ENCODE assay signal across 14 cellular contexts in genomic region chr3:44418549-44418948, GRCh38. TPM values are rescaled to one million over a fixed set of nuclear protein-coding genes. Genes with fewer than 3 reads are reported as not detected.
DNase-seq lines count a peak whose midpoint lies in the region; ATAC-seq and TF ChIP-seq lines count a peak whose summit lies in the region.
"Had no signal": no experiment of that assay in that cellular context is flagged by ENCODE, and none has a peak within 500 bp of the region (broad histone marks: within the 10 kb centered on the region; RNA-seq: fewer than 3 reads in every experiment).

No MANE protein-coding gene starts in this region.

- CTCF ChIA-PET in MCF 10A (lab: Yijun Ruan, JAX) = interaction anchor here (0.6 to 0.7 kb wide), 2 partner anchors 71 to 1106 kb away, joined by 3 read pairs; no protein-coding TSS in a partner anchor
- CTCF ChIA-PET in WTC11 (lab: Charles Lee) = interaction anchor here (0.6 to 1.3 kb wide), 4 partner anchors 9 to 1880 kb away, joined by 3 to 6 read pairs (median 4); no protein-coding TSS in a partner anchor

- TF ChIP-seq CTCF in MCF 10A (IDR thresholded peaks at IDR 0.05; ENCODE audit: unreplicated experiment) (peak; percentile 21), breast epithelium (IDR thresholded peaks at IDR 0.05) (no peak), WTC11 (IDR thresholded peaks at IDR 0.05) (peak; percentile 47), glutamatergic neuron (IDR thresholded peaks at IDR 0.05; ENCODE audit: partially characterized antibody, unreplicated experiment) (peak; percentile 43)

- H3K4me3 ChIP-seq in breast epithelium = no peak overlapping the region
- H3K4me3 ChIP-seq: adrenal gland, skin epidermis, tibial nerve had no signal

- peak; percentile 81 for ATAC-seq in WTC11
- ATAC-seq in HG03135 (IDR thresholded peaks at IDR 0.05; ENCODE audit: unreplicated experiment) = no peak
- ATAC-seq: Right ventricle myocardium inferior had no signal

- BruUV-seq in MCF 10A (replicated peaks; lab: Mats Ljungman, UMichigan) = no TSS peak

- H3K36me3 ChIP-seq in breast epithelium = no peaks in the 10 kb centered on the region
- H3K36me3 ChIP-seq: adrenal gland had no signal

- H3K9me3 ChIP-seq in breast epithelium = no peaks in the 10 kb centered on the region
- H3K9me3 ChIP-seq: adrenal gland, tibial nerve had no signal

- POLR2A ChIA-PET in MCF 10A (lab: Yijun Ruan, JAX) = no interaction called here
- POLR2A ChIA-PET in WTC11 (lab: Charles Lee) = no interaction called here

- H3K9me3 Mint-ChIP-seq in MCF 10A (ENCODE audit: unreplicated experiment) (no peaks in the 10 kb centered on the region), WTC11 (peaks cover 11% of the 10 kb centered on the region), glutamatergic neuron (ENCODE audit: unreplicated experiment) (peaks cover 3% of the 10 kb centered on the region)

- intact Hi-C loops in MCF 10A (cut with micrococcal nuclease) = no loop called here
- intact Hi-C loops in breast epithelium (cut with DNase I; ENCODE audit: low total_unique reads) = no loop called here

- no peaks in the 10 kb centered on the region for H3K4me1 ChIP-seq in breast epithelium
- H3K4me1 ChIP-seq: adrenal gland, tibial nerve had no signal

- H3K27me3 ChIP-seq in breast epithelium = no peaks in the 10 kb centered on the region
- H3K27me3 ChIP-seq: adrenal gland, tibial nerve had no signal

- no peak overlapping the region for H3K27ac ChIP-seq in breast epithelium
- H3K27ac ChIP-seq: adrenal gland, skin epidermis, tibial nerve had no signal

- H3K36me3 Mint-ChIP-seq in MCF 10A (ENCODE audit: insufficient read depth, unreplicated experiment) (no peaks in the 10 kb centered on the region), WTC11 (no peaks in the 10 kb centered on the region), glutamatergic neuron (ENCODE audit: unreplicated experiment) (peaks cover 11% of the 10 kb centered on the region)

- DNase-seq in MCF 10A (ENCODE audit: unreplicated experiment) = no peak
- no peak for DNase-seq in breast epithelium (ENCODE audit: low spot score in 2 of 2)
- DNase-seq in WTC11 (ENCODE audit: low spot score) = peak; percentile 71
- DNase-seq in glutamatergic neuron = no peak
- DNase-seq in stimulated activated naive CD4-positive, alpha-beta T cell (lab: John Stamatoyannopoulos, UW) = no peak
- DNase-seq in activated CD4-positive, alpha-beta T cell treated with anti-CD3 and anti-CD28 coated beads for 1 hour = no peak
- no peak for DNase-seq in UCSD-AML1 (lab: John Stamatoyannopoulos, UW; ENCODE audit: unreplicated experiment)
- DNase-seq: activated T-cell treated with anti-CD3 and anti-CD28 coated beads for 4 hours, NCI-H510A had no signal

- H3K27ac Mint-ChIP-seq in MCF 10A (ENCODE audit: low read depth, unreplicated experiment) (no peak overlapping the region), WTC11 (no peak overlapping the region), glutamatergic neuron (ENCODE audit: unreplicated experiment) (no peak overlapping the region)

- TF ChIP-seq POLR2A in breast epithelium (IDR thresholded peaks at IDR 0.05) = no peak

- H3K4me1 Mint-ChIP-seq in MCF 10A (ENCODE audit: insufficient read depth, unreplicated experiment) = no peaks in the 10 kb centered on the region
- H3K4me1 Mint-ChIP-seq in WTC11 = peaks cover 6% of the 10 kb centered on the region
- no peaks in the 10 kb centered on the region for H3K4me1 Mint-ChIP-seq in glutamatergic neuron (ENCODE audit: low read depth, unreplicated experiment)

- no peak overlapping the region for H3K4me3 Mint-ChIP-seq in MCF 10A (ENCODE audit: unreplicated experiment)
- H3K4me3 Mint-ChIP-seq in WTC11 = no peak overlapping the region
- peak overlapping the region; percentile 34 for H3K4me3 Mint-ChIP-seq in glutamatergic neuron (ENCODE audit: unreplicated experiment)

- no peaks in the 10 kb centered on the region for H3K27me3 Mint-ChIP-seq in MCF 10A (ENCODE audit: insufficient read depth, unreplicated experiment)
- H3K27me3 Mint-ChIP-seq in WTC11 (ENCODE audit: low read depth) = no peaks in the 10 kb centered on the region; the same call in 1 of the 2 replicates
- peaks cover 11% of the 10 kb centered on the region for H3K27me3 Mint-ChIP-seq in glutamatergic neuron (ENCODE audit: unreplicated experiment)

TF ChIP-seq in WTC11, 78 proteins besides CTCF, POLR2A, EP300 and RAD21:
- TF ChIP-seq CREM (CRISPR knock-in tag; IDR thresholded peaks at IDR 0.05) = no peak
- no peak for TF ChIP-seq SMAD4 (CRISPR knock-in tag; IDR thresholded peaks at IDR 0.05)
- no peak for TF ChIP-seq NR3C1 (CRISPR knock-in tag; conservative IDR thresholded peaks at IDR 0.05; ENCODE audit: low read depth)
- TF ChIP-seq GTF2I (CRISPR knock-in tag; conservative IDR thresholded peaks at IDR 0.05) = no peak
- no peak for TF ChIP-seq ZNF423 (CRISPR knock-in tag; IDR thresholded peaks at IDR 0.05)
- no peak for TF ChIP-seq ZSCAN18 (CRISPR knock-in tag; IDR thresholded peaks at IDR 0.05)
- TF ChIP-seq ZNF396 (CRISPR knock-in tag; IDR thresholded peaks at IDR 0.05; ENCODE audit: borderline replicate concordance) = no peak
- no peak for TF ChIP-seq RORB (CRISPR knock-in tag; IDR thresholded peaks at IDR 0.05)
- no peak for TF ChIP-seq ZNF512 (CRISPR knock-in tag; IDR thresholded peaks at IDR 0.05; ENCODE audit: borderline replicate concordance)
- TF ChIP-seq OVOL2 (CRISPR knock-in tag; IDR thresholded peaks at IDR 0.05; ENCODE audit: borderline replicate concordance) = no peak
- TF ChIP-seq AR (CRISPR knock-in tag; IDR thresholded peaks at IDR 0.05) = no peak

RNA-seq across cellular contexts. Expression of gene ZNF445, which starts 58.9 kb away (rescaled TPM):
- total RNA-seq in MCF 10A (2022) = 10.1 and 11.0 TPM in 2 replicates
- 1 to 10 TPM; 5.8 to 8.9 (median 7.2) TPM for total RNA-seq in breast epithelium
- 20.3 to 27.7 TPM (median 26.0 TPM) in 3 replicates for total RNA-seq in WTC11 (2021)
- total RNA-seq in glutamatergic neuron (ENCODE audit: unreplicated experiment) = 66.8 TPM

Comparison
In these comparisons a context has a peak if more than half of its experiments do, and no peak if none do; other contexts are left out.
1. CTCF ChIP-seq: peak in MCF 10A (single experiment), WTC11 (single experiment) and glutamatergic neuron (single experiment); none in breast epithelium (0 of 3).